20 cellular contexts compared by ENCODE assay signal in the genomic region with DNA sequence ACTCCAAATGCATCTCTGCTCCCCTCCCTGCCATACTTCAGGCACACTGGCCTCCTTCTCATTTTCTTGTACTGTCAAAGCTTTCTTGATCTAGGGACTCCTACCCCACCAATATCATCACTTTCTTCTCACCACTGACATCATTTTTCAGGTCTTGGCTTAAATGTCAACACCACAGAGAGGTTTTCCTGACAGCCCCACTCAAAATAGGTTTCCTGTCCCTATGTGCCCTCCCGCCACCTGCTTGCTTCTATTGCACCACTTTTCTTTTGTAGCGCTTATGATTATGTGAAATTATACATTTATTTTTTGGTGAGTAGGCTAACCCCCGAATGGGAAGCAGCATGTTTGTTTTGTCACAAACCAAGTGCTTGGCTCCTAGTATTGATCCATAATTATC.
A peak's percentile ranks its signal among the peaks of the same experiment; 100 is the strongest.
DNase-seq lines count a peak whose midpoint lies in the region; ATAC-seq and TF ChIP-seq lines count a peak whose summit lies in the region.
"Had no signal": no experiment of that assay in that cellular context is flagged by ENCODE, and none has a peak within 500 bp of the region (broad histone marks: within the 10 kb centered on the region; RNA-seq: fewer than 3 reads in every experiment).

No MANE protein-coding gene starts in this region.

- H3K27ac Mint-ChIP-seq in progenitor cell of endocrine pancreas (peak overlapping the region; percentile 31), Calu3 (ENCODE audit: unreplicated experiment) (no peak overlapping the region)
- H3K27ac Mint-ChIP-seq: CD4-positive, alpha-beta T cell had no signal

- intact Hi-C loops in Calu3 (cut with micrococcal nuclease; ENCODE audit: unreplicated experiment), result no loop called here
- intact Hi-C loops in lower lobe of right lung (cut with DNase I), result no loop called here

- no peaks in the 10 kb centered on the region for H3K36me3 ChIP-seq in lower lobe of right lung
- H3K36me3 ChIP-seq: BE2C, HAP-1, SJCRH30 had no signal

- H3K9me3 Mint-ChIP-seq in progenitor cell of endocrine pancreas (ENCODE audit: low read depth) (no peaks in the 10 kb centered on the region), Calu3 (ENCODE audit: low read depth, unreplicated experiment) (no peaks in the 10 kb centered on the region)
- H3K9me3 Mint-ChIP-seq: CD4-positive, alpha-beta T cell had no signal

- no peak for ATAC-seq in lower lobe of right lung
- ATAC-seq: GM12878, K562 had no signal

- no TSS peak for BruUV-seq in Calu3 (replicated peaks; lab: Mats Ljungman, UMichigan)

- no peak overlapping the region for H3K4me3 ChIP-seq in lower lobe of right lung
- H3K4me3 ChIP-seq: GM12878, HAP-1, K562, SJCRH30 had no signal

- no peak overlapping the region for H3K27ac ChIP-seq in lower lobe of right lung
- H3K27ac ChIP-seq: SJCRH30 had no signal

- no peaks in the 10 kb centered on the region for H3K27me3 ChIP-seq in lower lobe of right lung (ENCODE audit: low read depth)
- H3K27me3 ChIP-seq: BE2C, SJCRH30 had no signal

- no peaks in the 10 kb centered on the region for H3K9me3 ChIP-seq in lower lobe of right lung
- H3K9me3 ChIP-seq: BE2C, HAP-1, SJCRH30 had no signal

- DNase-seq in NCI-H1417 (lab: John Stamatoyannopoulos, UW), result peak in 2 of 3 experiments; percentile 80 to 90
- DNase-seq in NCI-H146 treated with DMSO at 0.1 percent for 48 hours (lab: John Stamatoyannopoulos, UW; ENCODE audit: unreplicated experiment), result peak; percentile 68
- peak; percentile 56 to 65 for DNase-seq in SHP77 (lab: John Stamatoyannopoulos, UW)
- DNase-seq in progenitor cell of endocrine pancreas (ENCODE audit: low spot score, unreplicated experiment), result no peak
- no peak for DNase-seq in Calu3
- no peak for DNase-seq in Ammon's horn (ENCODE audit: low spot score)
- DNase-seq in lower lobe of right lung, result no peak
- DNase-seq: BE2C; CD4-positive, alpha-beta T cell; GDM1; MV-4-11; NCI-H2029 treated with DMSO at 0.1 percent for 48 hours; NCI-H345; NCI-H526; RPMI8226; SJCRH30; SW 1271 had no signal

- CTCF ChIA-PET in Calu3 (lab: Charles Lee), result no interaction called here

- H3K4me1 Mint-ChIP-seq in progenitor cell of endocrine pancreas (ENCODE audit: low read depth) (peaks cover 53% of the 10 kb centered on the region), Calu3 (ENCODE audit: low read depth, unreplicated experiment) (no peaks in the 10 kb centered on the region)

- H3K36me3 Mint-ChIP-seq in progenitor cell of endocrine pancreas (ENCODE audit: insufficient read depth), result no peaks in the 10 kb centered on the region
- no peaks in the 10 kb centered on the region for H3K36me3 Mint-ChIP-seq in Calu3 (ENCODE audit: insufficient read depth, unreplicated experiment)

- no peaks in the 10 kb centered on the region for H3K4me1 ChIP-seq in lower lobe of right lung
- H3K4me1 ChIP-seq: HAP-1 had no signal

- TF ChIP-seq CTCF in progenitor cell of endocrine pancreas (IDR thresholded peaks at IDR 0.05; ENCODE audit: unreplicated experiment) (no peak), Calu3 (IDR thresholded peaks at IDR 0.05; ENCODE audit: unreplicated experiment) (no peak), lower lobe of right lung (IDR thresholded peaks at IDR 0.05) (no peak)

- H3K27me3 Mint-ChIP-seq in progenitor cell of endocrine pancreas (no peaks in the 10 kb centered on the region), Calu3 (ENCODE audit: unreplicated experiment) (no peaks in the 10 kb centered on the region)

- H3K4me3 Mint-ChIP-seq in progenitor cell of endocrine pancreas (ENCODE audit: low read depth) (no peak overlapping the region), Calu3 (ENCODE audit: low read depth, unreplicated experiment) (no peak overlapping the region)
- H3K4me3 Mint-ChIP-seq: CD4-positive, alpha-beta T cell had no signal

Comparison
In these comparisons a context has a peak if more than half of its experiments do, and no peak if none do; other contexts are left out.
1. DNase-seq: peak in NCI-H1417 (2 of 3), NCI-H146 treated with DMSO at 0.1 percent for 48 hours (single experiment) and SHP77 (2 of 2); none in progenitor cell of endocrine pancreas (single experiment), Calu3 (single experiment), Ammon's horn (single experiment) and lower lobe of right lung (single experiment).